25 cellular contexts compared by ENCODE assay signal in genomic region chr3:36756272-36756671, GRCh38. TPM values are rescaled to one million over a fixed set of nuclear protein-coding genes. Genes with fewer than 3 reads are reported as not detected.
DNase-seq lines count a peak whose midpoint lies in the region; ATAC-seq and TF ChIP-seq lines count a peak whose summit lies in the region.
"Had no signal": no experiment of that assay in that cellular context is flagged by ENCODE, and none has a peak within 500 bp of the region (broad histone marks: within the 10 kb centered on the region; RNA-seq: fewer than 3 reads in every experiment).

No MANE protein-coding gene starts in this region.

- no peak overlapping the region for H3K4me3 ChIP-seq in choroid plexus epithelial cell (ENCODE audit: low read depth, low read length)

- no peak for TF ChIP-seq RAD21 in Ishikawa (IDR thresholded peaks at IDR 0.05; ENCODE audit: low read depth)

- peak; percentile 3 for DNase-seq in EH (ENCODE audit: low read depth)
- peak; percentile 5 for DNase-seq in choroid plexus epithelial cell (ENCODE audit: low read depth)
- no peak for DNase-seq in stimulated activated effector memory CD8-positive, alpha-beta T cell treated with anti-CD3 and anti-CD28 coated beads, Interleukin-12 subunit alpha, Interleukin-12 subunit beta, amount 100 ng/mL, for 72 hours (ENCODE audit: low spot score in 2 of 2)
- no peak for DNase-seq in mesothelial cell of epicardium (ENCODE audit: low spot score in 2 of 2, unreplicated experiment in 2 of 2)
- DNase-seq in NCI-H2107 (lab: John Stamatoyannopoulos, UW), result no peak
- no peak for DNase-seq in mesenteric fat pad (ENCODE audit: low spot score)
- DNase-seq: Caco-2; CD8-positive, alpha-beta T cell; GF-D8; H9; KBM-7; NCI-H1105 treated with DMSO at 0.1 percent for 48 hours; NCI-H146; NCI-H1930; NCI-H446; NCI-H524 treated with DMSO at 0.1 percent for 48 hours; SHP77; SW 1271 had no signal

- TF ChIP-seq CTCF in choroid plexus epithelial cell (conservative IDR thresholded peaks at IDR 0.05; ENCODE audit: low read depth, low read length) (no peak), mesothelial cell of epicardium (IDR thresholded peaks at IDR 0.05; ENCODE audit: unreplicated experiment) (no peak)

- no peaks in the 10 kb centered on the region for H3K36me3 Mint-ChIP-seq in stimulated activated effector memory CD8-positive, alpha-beta T cell treated with anti-CD3 and anti-CD28 coated beads, Interleukin-12 subunit alpha, Interleukin-12 subunit beta, amount 100 ng/mL, for 72 hours
- no peaks in the 10 kb centered on the region for H3K36me3 Mint-ChIP-seq in mesothelial cell of epicardium
- H3K36me3 Mint-ChIP-seq: CD8-positive, alpha-beta T cell had no signal

- no peak for TF ChIP-seq EP300 in Ishikawa (IDR thresholded peaks at IDR 0.05; ENCODE audit: borderline replicate concordance)

- peak; percentile 19 for ATAC-seq in stimulated activated effector memory CD8-positive, alpha-beta T cell treated with anti-CD3 and anti-CD28 coated beads, Interleukin-12 subunit alpha, Interleukin-12 subunit beta, amount 100 ng/mL, for 72 hours
- ATAC-seq: CD8-positive, alpha-beta T cell; Panc1 had no signal

- no peaks in the 10 kb centered on the region for H3K4me1 Mint-ChIP-seq in stimulated activated effector memory CD8-positive, alpha-beta T cell treated with anti-CD3 and anti-CD28 coated beads, Interleukin-12 subunit alpha, Interleukin-12 subunit beta, amount 100 ng/mL, for 72 hours
- no peaks in the 10 kb centered on the region for H3K4me1 Mint-ChIP-seq in mesothelial cell of epicardium
- H3K4me1 Mint-ChIP-seq: B cell had no signal

- peaks cover 84% of the 10 kb centered on the region for H3K27me3 Mint-ChIP-seq in mesothelial cell of epicardium (ENCODE audit: low read depth)

- H3K9me3 Mint-ChIP-seq in stimulated activated effector memory CD8-positive, alpha-beta T cell treated with anti-CD3 and anti-CD28 coated beads, Interleukin-12 subunit alpha, Interleukin-12 subunit beta, amount 100 ng/mL, for 72 hours, result no peaks in the 10 kb centered on the region
- H3K9me3 Mint-ChIP-seq in mesothelial cell of epicardium, result no peaks in the 10 kb centered on the region
- H3K9me3 Mint-ChIP-seq: CD8-positive, alpha-beta T cell; H9 had no signal

- no peak overlapping the region for H3K27ac Mint-ChIP-seq in stimulated activated effector memory CD8-positive, alpha-beta T cell treated with anti-CD3 and anti-CD28 coated beads, Interleukin-12 subunit alpha, Interleukin-12 subunit beta, amount 100 ng/mL, for 72 hours
- no peak overlapping the region for H3K27ac Mint-ChIP-seq in mesothelial cell of epicardium
- H3K27ac Mint-ChIP-seq: B cell; CD8-positive, alpha-beta T cell; H9 had no signal

- H3K4me3 Mint-ChIP-seq in stimulated activated effector memory CD8-positive, alpha-beta T cell treated with anti-CD3 and anti-CD28 coated beads, Interleukin-12 subunit alpha, Interleukin-12 subunit beta, amount 100 ng/mL, for 72 hours, result no peak overlapping the region
- H3K4me3 Mint-ChIP-seq in mesothelial cell of epicardium, result no peak overlapping the region
- H3K4me3 Mint-ChIP-seq: B cell; CD8-positive, alpha-beta T cell; H9 had no signal

TF ChIP-seq in Ishikawa, 13 proteins besides CTCF, POLR2A, EP300 and RAD21:
- TF ChIP-seq TCF12 (IDR thresholded peaks at IDR 0.05; ENCODE audit: low read depth) (no peak), REST (IDR thresholded peaks at IDR 0.05; ENCODE audit: low read depth) (peak; percentile 75)

RNA-seq across cellular contexts. Expression of gene DCLK3, which starts 8.1 kb away (rescaled TPM):
- 0.07 to 0.38 TPM (median 0.11 TPM) in 3 replicates for total RNA-seq in mesothelial cell of epicardium
- total RNA-seq in mesenteric fat pad, result 0.16 TPM
- total RNA-seq: B cell; Caco-2; CD8-positive, alpha-beta T cell; LHCN-M2; MCF 10A; OCI-LY7; SK-MEL-5 had no signal

Comparison
In these comparisons a context has a peak if more than half of its experiments do, and no peak if none do; other contexts are left out.
1. DNase-seq: peak in EH (single experiment) and choroid plexus epithelial cell (single experiment); none in stimulated activated effector memory CD8-positive, alpha-beta T cell treated with anti-CD3 and anti-CD28 coated beads, Interleukin-12 subunit alpha, Interleukin-12 subunit beta, amount 100 ng/mL, for 72 hours (0 of 2), mesothelial cell of epicardium (0 of 2), NCI-H2107 (single experiment) and mesenteric fat pad (single experiment).